Comparison of ENCODE assay signal across 32 cellular contexts in the genomic region with DNA sequence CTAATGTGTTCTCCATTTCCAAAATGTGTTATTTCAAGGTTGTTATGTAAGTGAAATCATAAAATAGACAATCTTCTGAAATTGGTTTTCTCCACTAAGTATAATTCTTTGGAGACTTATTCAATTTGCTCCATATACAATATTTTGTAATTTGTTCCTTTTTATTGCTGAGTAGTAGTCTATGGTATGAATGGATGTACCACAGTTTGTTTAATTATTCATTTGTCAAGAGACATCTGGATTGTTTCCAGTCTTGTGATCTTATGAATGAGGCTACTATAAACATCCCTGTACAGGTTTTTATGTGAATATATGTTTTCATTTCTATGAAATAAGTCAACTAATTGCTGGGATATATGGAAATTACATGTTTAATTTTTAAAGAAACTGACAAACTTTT.
"Had no signal": no experiment of that assay in that cellular context is flagged by ENCODE, and none has a peak within 500 bp of the region (broad histone marks: within the 10 kb centered on the region; RNA-seq: fewer than 3 reads in every experiment).

No MANE protein-coding gene starts in this region.

- H3K36me3 ChIP-seq: adrenal gland, ascending aorta, brain microvascular endothelial cell, breast epithelium, cardiac muscle cell had no signal

- H3K9me3 ChIP-seq: adrenal gland, body of pancreas, breast epithelium had no signal

- H3K27ac ChIP-seq: adrenal gland, ascending aorta, body of pancreas, brain microvascular endothelial cell, breast epithelium, cardiac muscle cell had no signal

- FAIRE-seq: astrocyte, bronchial epithelial cell had no signal

- H3K4me3 ChIP-seq: adrenal gland, ascending aorta, body of pancreas, breast epithelium, cardiac muscle cell had no signal

- H3K27me3 ChIP-seq: adrenal gland, ascending aorta, body of pancreas, brain microvascular endothelial cell, breast epithelium, cardiac muscle cell had no signal

- DNase-seq: activated effector memory CD4-positive, alpha-beta T cell treated with anti-CD3 and anti-CD28 coated beads, Interleukin-2, amount 50 U/mL, for 16 hours; activated effector memory CD4-positive, alpha-beta T cell treated with Interleukin-2 at 50 U/mL for 16 hours; activated gamma-delta T cell; activated gamma-delta T cell treated with Interleukin-2 at 50 U/mL for 16 hours; activated naive CD4-positive, alpha-beta T cell; activated naive CD4-positive, alpha-beta T cell treated with anti-CD3 and anti-CD28 coated beads for 36 hours; activated naive CD4-positive, alpha-beta T cell treated with anti-CD3 and anti-CD28 coated beads, Interleukin-2, amount 10 ng/mL, durations not matched to agents 7 days and 5 days; activated naive CD4-positive, alpha-beta T cell treated with anti-CD3 and anti-CD28 coated beads, Interleukin-2, amount 50 U/mL, for 16 hours; activated naive CD4-positive, alpha-beta T cell treated with Interleukin-2 at 50 U/mL for 16 hours; activated naive CD8-positive, alpha-beta T cell treated with anti-CD3 and anti-CD28 coated beads for 36 hours; activated naive CD8-positive, alpha-beta T cell treated with anti-CD3 and anti-CD28 coated beads, Interleukin-2, amount 10 ng/mL, durations not matched to agents 7 days and 5 days; activated naive CD8-positive, alpha-beta T cell treated with anti-CD3 and anti-CD28 coated beads, Interleukin-2, amount 50 U/mL, for 24 hours; activated T-cell treated with anti-CD3 and anti-CD28 coated beads, Interleukin-2, amount 50 U/mL, for 4 hours; activated T-cell treated with anti-CD3 and anti-CD28 coated beads, Interleukin-2, amount 50 U/mL, for 48 hours; activated T-cell treated with anti-CD3 and anti-CD28 coated beads, Interleukin-2, amount 50 U/mL, for 72 hours; adrenal gland; amniotic stem cell; amygdala; anterior cingulate cortex; aorta; body of pancreas; brain microvascular endothelial cell; caudate nucleus; central memory CD4-positive, alpha-beta T cell; cerebellar nuclear complex had no signal

- H3K4me1 ChIP-seq: adrenal gland, ascending aorta, body of pancreas, breast epithelium had no signal

- ATAC-seq: activated naive CD4-positive, alpha-beta T cell treated with anti-CD3 and anti-CD28 coated beads, Interleukin-2, amount 50 U/mL, for 72 hours; activated naive CD8-positive, alpha-beta T cell treated with anti-CD3 and anti-CD28 coated beads, Interleukin-2, amount 50 U/mL, for 24 hours; activated T-cell treated with anti-CD3 and anti-CD28 coated beads, Interleukin-2, amount 50 U/mL, for 4 hours; activated T-cell treated with anti-CD3 and anti-CD28 coated beads, Interleukin-2, amount 50 U/mL, for 72 hours; activated T-helper 17 cell treated with anti-CD3 and anti-CD28 coated beads, Interleukin-2, amount 50 U/mL, for 72 hours; body of pancreas had no signal
